Comparison of ENCODE assay signal across 1 cellular context in genomic region chr4:76760214-76760613, GRCh38.
TF ChIP-seq lines count a peak whose summit lies in the region.

No MANE protein-coding gene starts in this region.

TF ChIP-seq in IMR-90, 13 proteins besides CTCF, POLR2A, EP300 and RAD21:
- no peak for TF ChIP-seq MAFK (IDR thresholded peaks at IDR 0.05; ENCODE audit: low read depth, low read length)
- TF ChIP-seq CEBPB (IDR thresholded peaks at IDR 0.05; ENCODE audit: low read depth, low read length) = no peak
- no peak for TF ChIP-seq ELK1 (IDR thresholded peaks at IDR 0.05; ENCODE audit: borderline replicate concordance, low read depth, low read length)
- TF ChIP-seq FOS (IDR thresholded peaks at IDR 0.05; ENCODE audit: low read depth, low read length) = no peak
- TF ChIP-seq RFX5 (IDR thresholded peaks at IDR 0.05; ENCODE audit: low read depth, low read length) = no peak
- no peak for TF ChIP-seq MXI1 (IDR thresholded peaks at IDR 0.05; ENCODE audit: borderline replicate concordance, low read depth, low read length)
- no peak for TF ChIP-seq MAZ (IDR thresholded peaks at IDR 0.05; ENCODE audit: borderline replicate concordance, low read depth, low read length)
- TF ChIP-seq CHD1 (IDR thresholded peaks at IDR 0.05; ENCODE audit: low read depth, low read length) = no peak
- TF ChIP-seq, protein P1, sequence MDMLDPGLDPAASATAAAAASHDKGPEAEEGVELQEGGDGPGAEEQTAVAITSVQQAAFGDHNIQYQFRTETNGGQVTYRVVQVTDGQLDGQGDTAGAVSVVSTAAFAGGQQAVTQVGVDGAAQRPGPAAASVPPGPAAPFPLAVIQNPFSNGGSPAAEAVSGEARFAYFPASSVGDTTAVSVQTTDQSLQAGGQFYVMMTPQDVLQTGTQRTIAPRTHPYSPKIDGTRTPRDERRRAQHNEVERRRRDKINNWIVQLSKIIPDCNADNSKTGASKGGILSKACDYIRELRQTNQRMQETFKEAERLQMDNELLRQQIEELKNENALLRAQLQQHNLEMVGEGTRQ (IDR thresholded peaks at IDR 0.05; ENCODE audit: low read depth, low read length) = no peak
- TF ChIP-seq BHLHE40 (IDR thresholded peaks at IDR 0.05; ENCODE audit: low read depth, low read length) = no peak
- no peak for TF ChIP-seq NFE2L2 (IDR thresholded peaks at IDR 0.05; ENCODE audit: low read depth, low read length)
- TF ChIP-seq RCOR1 (IDR thresholded peaks at IDR 0.05; ENCODE audit: insufficient replicate concordance, low read length) = no peak
- TF ChIP-seq SMC3 (IDR thresholded peaks at IDR 0.05; ENCODE audit: low read depth, low read length) = no peak
TF ChIP-seq in IMR-90: peak in this region for 0.
